28 cellular contexts compared by ENCODE assay signal in the genomic region with DNA sequence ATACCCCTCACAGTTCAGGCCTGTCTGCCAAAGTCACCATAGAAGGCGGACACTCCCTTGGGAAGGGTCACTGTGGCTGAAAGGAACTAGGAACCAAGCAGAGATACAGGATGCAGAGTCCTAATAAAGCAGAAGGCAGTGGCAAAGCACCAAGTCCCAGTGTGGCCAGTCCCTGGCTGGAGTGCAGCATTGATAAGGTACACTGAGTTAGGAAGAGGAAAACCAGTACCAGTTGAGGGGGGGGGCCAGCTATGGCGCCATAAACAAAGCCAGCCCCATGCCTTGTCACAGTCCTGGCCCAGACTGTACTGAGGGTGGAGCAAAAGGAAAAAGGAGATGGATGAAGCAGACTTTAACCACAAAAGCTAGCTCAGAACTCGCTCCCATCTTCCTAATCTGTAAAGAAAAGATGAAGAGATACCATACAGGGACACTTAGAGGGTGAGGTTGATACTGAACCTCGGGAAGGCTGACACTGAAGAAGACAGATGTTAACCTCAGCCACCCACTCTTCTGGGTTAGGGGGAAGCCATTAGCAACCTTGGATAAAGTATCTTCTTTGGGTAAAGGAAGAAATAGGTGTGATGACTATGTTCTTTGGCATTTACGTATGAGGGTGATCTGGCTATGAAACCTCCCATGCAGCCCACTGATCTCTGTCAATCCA. TPM values are rescaled to one million over a fixed set of nuclear protein-coding genes. Genes with fewer than 3 reads are reported as not detected.
DNase-seq lines count a peak whose midpoint lies in the region; ATAC-seq and TF ChIP-seq lines count a peak whose summit lies in the region.
"Had no signal": no experiment of that assay in that cellular context is flagged by ENCODE, and none has a peak within 500 bp of the region (broad histone marks: within the 10 kb centered on the region; RNA-seq: fewer than 3 reads in every experiment).

No MANE protein-coding gene starts in this region.

- intact Hi-C loops in activated T-helper 2 cell treated with anti-CD3 and anti-CD28 coated beads, Interferon-gamma antibody, Interleukin-2, Interleukin-4, amounts not matched to agents 10 μg/mL and 5 μg/mL and 100 μg/mL, durations not matched to agents 14 hours and 24 hours and 36 hours (cut with micrococcal nuclease), result no loop called here
- intact Hi-C loops in left ventricle myocardium inferior (cut with micrococcal nuclease) (no loop called here), thyroid gland (cut with DNase I) (no loop called here)

- H3K27me3 Mint-ChIP-seq in activated naive CD8-positive, alpha-beta T cell treated with anti-CD3 and anti-CD28 coated beads, Interleukin-2, amount 50 U/mL, for 24 hours, result no peaks in the 10 kb centered on the region
- H3K27me3 Mint-ChIP-seq in activated naive CD8-positive, alpha-beta T cell treated with anti-CD3 and anti-CD28 coated beads for 36 hours, result no peaks in the 10 kb centered on the region
- no peaks in the 10 kb centered on the region for H3K27me3 Mint-ChIP-seq in activated T-helper 2 cell treated with anti-CD3 and anti-CD28 coated beads, Interferon-gamma antibody, Interleukin-2, Interleukin-4, amounts not matched to agents 10 μg/mL and 5 μg/mL and 100 μg/mL, durations not matched to agents 14 hours and 24 hours and 36 hours (ENCODE audit: low read depth)
- H3K27me3 Mint-ChIP-seq: stimulated activated memory B cell treated with anti-CD40 and anti-IgM and Interleukin-4, amounts not matched to agents 10 μg/mL and 1 μg/mL and 100 μg/mL, for 72 hours had no signal

- H3K27ac Mint-ChIP-seq in activated naive CD8-positive, alpha-beta T cell treated with anti-CD3 and anti-CD28 coated beads, Interleukin-2, amount 50 U/mL, for 24 hours, result no peak overlapping the region
- no peak overlapping the region for H3K27ac Mint-ChIP-seq in activated naive CD8-positive, alpha-beta T cell treated with anti-CD3 and anti-CD28 coated beads for 36 hours
- peak overlapping the region; percentile 18 for H3K27ac Mint-ChIP-seq in activated T-helper 2 cell treated with anti-CD3 and anti-CD28 coated beads, Interferon-gamma antibody, Interleukin-2, Interleukin-4, amounts not matched to agents 10 μg/mL and 5 μg/mL and 100 μg/mL, durations not matched to agents 14 hours and 24 hours and 36 hours
- H3K27ac Mint-ChIP-seq: CD8-positive, alpha-beta T cell; stimulated activated memory B cell treated with anti-CD40 and anti-IgM and Interleukin-4, amounts not matched to agents 10 μg/mL and 1 μg/mL and 100 μg/mL, for 72 hours had no signal

- H3K4me1 Mint-ChIP-seq in activated naive CD8-positive, alpha-beta T cell treated with anti-CD3 and anti-CD28 coated beads, Interleukin-2, amount 50 U/mL, for 24 hours, result peaks cover 19% of the 10 kb centered on the region
- peaks cover 11% of the 10 kb centered on the region for H3K4me1 Mint-ChIP-seq in activated naive CD8-positive, alpha-beta T cell treated with anti-CD3 and anti-CD28 coated beads for 36 hours
- peaks cover 20% of the 10 kb centered on the region for H3K4me1 Mint-ChIP-seq in activated T-helper 2 cell treated with anti-CD3 and anti-CD28 coated beads, Interferon-gamma antibody, Interleukin-2, Interleukin-4, amounts not matched to agents 10 μg/mL and 5 μg/mL and 100 μg/mL, durations not matched to agents 14 hours and 24 hours and 36 hours (ENCODE audit: low read depth)

- no peaks in the 10 kb centered on the region for H3K9me3 Mint-ChIP-seq in activated naive CD8-positive, alpha-beta T cell treated with anti-CD3 and anti-CD28 coated beads, Interleukin-2, amount 50 U/mL, for 24 hours
- no peaks in the 10 kb centered on the region for H3K9me3 Mint-ChIP-seq in activated naive CD8-positive, alpha-beta T cell treated with anti-CD3 and anti-CD28 coated beads for 36 hours
- no peaks in the 10 kb centered on the region for H3K9me3 Mint-ChIP-seq in activated T-helper 2 cell treated with anti-CD3 and anti-CD28 coated beads, Interferon-gamma antibody, Interleukin-2, Interleukin-4, amounts not matched to agents 10 μg/mL and 5 μg/mL and 100 μg/mL, durations not matched to agents 14 hours and 24 hours and 36 hours
- H3K9me3 Mint-ChIP-seq: CD8-positive, alpha-beta T cell; stimulated activated memory B cell treated with anti-CD40 and anti-IgM and Interleukin-4, amounts not matched to agents 10 μg/mL and 1 μg/mL and 100 μg/mL, for 72 hours had no signal

- TF ChIP-seq POLR2A in thyroid gland (IDR thresholded peaks at IDR 0.05), result no peak

- H3K36me3 ChIP-seq in left ventricle myocardium inferior, result no peaks in the 10 kb centered on the region
- no peaks in the 10 kb centered on the region for H3K36me3 ChIP-seq in thyroid gland
- H3K36me3 ChIP-seq: ovary, suprapubic skin had no signal

- H3K27me3 ChIP-seq in left ventricle myocardium inferior (ENCODE audit: low read depth) (no peaks in the 10 kb centered on the region), thyroid gland (no peaks in the 10 kb centered on the region)
- H3K27me3 ChIP-seq: ovary, suprapubic skin had no signal

- H3K4me3 Mint-ChIP-seq in activated naive CD8-positive, alpha-beta T cell treated with anti-CD3 and anti-CD28 coated beads, Interleukin-2, amount 50 U/mL, for 24 hours, result no peak overlapping the region
- no peak overlapping the region for H3K4me3 Mint-ChIP-seq in activated naive CD8-positive, alpha-beta T cell treated with anti-CD3 and anti-CD28 coated beads for 36 hours
- no peak overlapping the region for H3K4me3 Mint-ChIP-seq in activated T-helper 2 cell treated with anti-CD3 and anti-CD28 coated beads, Interferon-gamma antibody, Interleukin-2, Interleukin-4, amounts not matched to agents 10 μg/mL and 5 μg/mL and 100 μg/mL, durations not matched to agents 14 hours and 24 hours and 36 hours (ENCODE audit: low read depth)
- H3K4me3 Mint-ChIP-seq: CD8-positive, alpha-beta T cell; stimulated activated memory B cell treated with anti-CD40 and anti-IgM and Interleukin-4, amounts not matched to agents 10 μg/mL and 1 μg/mL and 100 μg/mL, for 72 hours had no signal

- H3K36me3 Mint-ChIP-seq in activated naive CD8-positive, alpha-beta T cell treated with anti-CD3 and anti-CD28 coated beads, Interleukin-2, amount 50 U/mL, for 24 hours (ENCODE audit: low read depth), result peaks cover 2% of the 10 kb centered on the region
- H3K36me3 Mint-ChIP-seq in activated naive CD8-positive, alpha-beta T cell treated with anti-CD3 and anti-CD28 coated beads for 36 hours, result peaks cover 9% of the 10 kb centered on the region
- H3K36me3 Mint-ChIP-seq in activated T-helper 2 cell treated with anti-CD3 and anti-CD28 coated beads, Interferon-gamma antibody, Interleukin-2, Interleukin-4, amounts not matched to agents 10 μg/mL and 5 μg/mL and 100 μg/mL, durations not matched to agents 14 hours and 24 hours and 36 hours (ENCODE audit: low read depth), result peaks cover 20% of the 10 kb centered on the region

- H3K9me3 ChIP-seq in left ventricle myocardium inferior (replicated peaks) (no peaks in the 10 kb centered on the region), thyroid gland (no peaks in the 10 kb centered on the region)
- H3K9me3 ChIP-seq: ovary, suprapubic skin had no signal

- no peak for TF ChIP-seq CTCF in left ventricle myocardium inferior (IDR thresholded peaks at IDR 0.05; ENCODE audit: borderline replicate concordance)
- TF ChIP-seq CTCF in thyroid gland (IDR thresholded peaks at IDR 0.05), result no peak

- no peak overlapping the region for H3K27ac ChIP-seq in left ventricle myocardium inferior (replicated peaks)
- peak overlapping the region; percentile 77 to 83 (median 83) for H3K27ac ChIP-seq in thyroid gland
- H3K27ac ChIP-seq: HL-60, ovary, skin epidermis, suprapubic skin had no signal

- WGBS in thyroid gland, 2 donors, result 83 to 87% methylated on average over 5 of the region's 5 CpGs

- ATAC-seq in activated naive CD8-positive, alpha-beta T cell treated with anti-CD3 and anti-CD28 coated beads, Interleukin-2, amount 50 U/mL, for 24 hours, result peak; percentile 81
- no peak for ATAC-seq in GM21529 (IDR thresholded peaks at IDR 0.05; ENCODE audit: unreplicated experiment)
- ATAC-seq: CD8-positive, alpha-beta T cell; esophagus mucosa; PC-3; stimulated activated memory B cell treated with anti-CD40 and anti-IgM and Interleukin-4, amounts not matched to agents 10 μg/mL and 1 μg/mL and 100 μg/mL, for 72 hours had no signal

- H3K4me1 ChIP-seq in left ventricle myocardium inferior (peaks cover 37% of the 10 kb centered on the region), thyroid gland (peaks cover 48 to 68% of the 10 kb centered on the region in 2 donors)
- H3K4me1 ChIP-seq: suprapubic skin had no signal

- H3K4me3 ChIP-seq in left ventricle myocardium inferior (no peak overlapping the region), thyroid gland (replicated peaks in 1 of 3) (no peak overlapping the region)
- H3K4me3 ChIP-seq: ovary, skin epidermis, suprapubic skin had no signal

- DNase-seq in activated naive CD8-positive, alpha-beta T cell treated with anti-CD3 and anti-CD28 coated beads, Interleukin-2, amount 50 U/mL, for 24 hours, result no peak
- no peak for DNase-seq in activated naive CD8-positive, alpha-beta T cell treated with anti-CD3 and anti-CD28 coated beads for 36 hours
- DNase-seq in activated T-helper 2 cell treated with anti-CD3 and anti-CD28 coated beads, Interferon-gamma antibody, Interleukin-2, Interleukin-4, amounts not matched to agents 10 μg/mL and 5 μg/mL and 100 μg/mL, durations not matched to agents 14 hours and 24 hours and 36 hours (ENCODE audit: low spot score), result no peak
- DNase-seq in left ventricle myocardium inferior, result peak; percentile 36
- DNase-seq in thyroid gland, result peak; percentile 82 to 88
- no peak for DNase-seq in RPMI8226
- DNase-seq in NCI-H1436 treated with DMSO at 0.1 percent for 48 hours (lab: John Stamatoyannopoulos, UW), result no peak
- DNase-seq: 8988T; activated CD4-positive, alpha-beta T cell treated with anti-CD3 and anti-CD28 coated beads for 48 hours; activated gamma-delta T cell treated with Interleukin-2 at 50 U/mL for 16 hours; activated T-cell treated with anti-CD3 and anti-CD28 coated beads, Interleukin-2, amount 50 U/mL, for 1 hour; CD8-positive, alpha-beta T cell; central memory CD4-positive, alpha-beta T cell; foreskin melanocyte; NCI-H1436; NCI-H2081 treated with DMSO at 0.1 percent for 48 hours; NCI-H226; NCI-H69; ovary; PC-3; SHP77 treated with DMSO at 0.1 percent for 48 hours; T-helper 9 cell had no signal

RNA-seq across cellular contexts. Expression of a gene that starts 7.8 kb away (rescaled TPM):
- total RNA-seq in activated naive CD8-positive, alpha-beta T cell treated with anti-CD3 and anti-CD28 coated beads for 36 hours, result 10 to 100 TPM; 18.1 to 18.4 TPM
- total RNA-seq in activated T-helper 2 cell treated with anti-CD3 and anti-CD28 coated beads, Interferon-gamma antibody, Interleukin-2, Interleukin-4, amounts not matched to agents 10 μg/mL and 5 μg/mL and 100 μg/mL, durations not matched to agents 14 hours and 24 hours and 36 hours, result 29.0 and 29.5 TPM in 2 replicates
- total RNA-seq in left ventricle myocardium inferior, result 23.2 TPM
- 100 to 1,000 TPM; 103 to 212 (median 179) TPM for total RNA-seq in thyroid gland

RNA-seq across cellular contexts. Expression of a gene that starts 24.6 kb away (rescaled TPM):
- total RNA-seq in activated naive CD8-positive, alpha-beta T cell treated with anti-CD3 and anti-CD28 coated beads for 36 hours, result 10 to 100 TPM; 33.9 to 34.1 TPM
- 33.5 and 36.3 TPM in 2 replicates for total RNA-seq in activated T-helper 2 cell treated with anti-CD3 and anti-CD28 coated beads, Interferon-gamma antibody, Interleukin-2, Interleukin-4, amounts not matched to agents 10 μg/mL and 5 μg/mL and 100 μg/mL, durations not matched to agents 14 hours and 24 hours and 36 hours
- total RNA-seq in left ventricle myocardium inferior (0.41 TPM), thyroid gland (1 to 10 TPM in 1 of 4 donors, under 1 TPM in 2, not detected in 1; 0.44 to 1.5 (median 0.89) TPM)

Comparison
In these comparisons a context has a peak if more than half of its experiments do, and no peak if none do; other contexts are left out.
1. DNase-seq: peak in left ventricle myocardium inferior (single experiment) and thyroid gland (2 of 2); none in activated naive CD8-positive, alpha-beta T cell treated with anti-CD3 and anti-CD28 coated beads, Interleukin-2, amount 50 U/mL, for 24 hours (single experiment), activated naive CD8-positive, alpha-beta T cell treated with anti-CD3 and anti-CD28 coated beads for 36 hours (single experiment), activated T-helper 2 cell treated with anti-CD3 and anti-CD28 coated beads, Interferon-gamma antibody, Interleukin-2, Interleukin-4, amounts not matched to agents 10 μg/mL and 5 μg/mL and 100 μg/mL, durations not matched to agents 14 hours and 24 hours and 36 hours (single experiment), RPMI8226 (single experiment) and NCI-H1436 treated with DMSO at 0.1 percent for 48 hours (single experiment).
2. RNA of a gene that starts 24.6 kb away (total RNA-seq): 33.5 to 36.3 TPM in activated T-helper 2 cell treated with anti-CD3 and anti-CD28 coated beads, Interferon-gamma antibody, Interleukin-2, Interleukin-4, amounts not matched to agents 10 μg/mL and 5 μg/mL and 100 μg/mL, durations not matched to agents 14 hours and 24 hours and 36 hours and 33.9 to 34.1 TPM in activated naive CD8-positive, alpha-beta T cell treated with anti-CD3 and anti-CD28 coated beads for 36 hours; 0.44 to 1.5 TPM in thyroid gland and 0.41 TPM in left ventricle myocardium inferior (single experiment); every median in the first group is over 10 times any median in the second.